ENCODE assay signal across 10 cellular contexts in genomic region chr11:76339217-76339616, GRCh38. TPM values are rescaled to one million over a fixed set of nuclear protein-coding genes. Genes with fewer than 3 reads are reported as not detected.
DNase-seq lines count a peak whose midpoint lies in the region; ATAC-seq, FAIRE-seq and TF ChIP-seq lines count a peak whose summit lies in the region.
"Had no signal": no experiment of that assay in that cellular context is flagged by ENCODE, and none has a peak within 500 bp of the region (broad histone marks: within the 10 kb centered on the region; RNA-seq: fewer than 3 reads in every experiment).

No MANE protein-coding gene starts in this region.

- H3K36me3 ChIP-seq in MG63, result no peaks in the 10 kb centered on the region

- no peaks in the 10 kb centered on the region for H3K27me3 Mint-ChIP-seq in activated CD4-positive, alpha-beta memory T cell treated with anti-CD3 and anti-CD28 coated beads, Interleukin-2, amount 10 ng/mL, durations not matched to agents 7 days and 5 days
- no peaks in the 10 kb centered on the region for H3K27me3 Mint-ChIP-seq in MCF 10A (ENCODE audit: insufficient read depth, unreplicated experiment)
- H3K27me3 Mint-ChIP-seq: stimulated activated naive CD8-positive, alpha-beta T cell treated with anti-CD3 and anti-CD28 coated beads, Interleukin-15, amount 100 ng/mL, for 72 hours had no signal

- peaks cover 8% of the 10 kb centered on the region for H3K36me3 Mint-ChIP-seq in activated CD4-positive, alpha-beta memory T cell treated with anti-CD3 and anti-CD28 coated beads, Interleukin-2, amount 10 ng/mL, durations not matched to agents 7 days and 5 days (ENCODE audit: low read depth)
- H3K36me3 Mint-ChIP-seq in MCF 10A (ENCODE audit: insufficient read depth, unreplicated experiment), result peaks cover 7% of the 10 kb centered on the region

- BruUV-seq in MCF 10A (replicated peaks; lab: Mats Ljungman, UMichigan), result no TSS peak

- CTCF ChIA-PET in activated CD4-positive, alpha-beta memory T cell treated with anti-CD3 and anti-CD28 coated beads, Interleukin-2, amount 10 ng/mL, durations not matched to agents 7 days and 5 days (lab: Charles Lee), result interaction anchor here (0.7 to 1.3 kb wide), 2 partner anchors 27 to 341 kb away, joined by 3 read pairs; no protein-coding TSS in a partner anchor
- CTCF ChIA-PET in MCF 10A (lab: Yijun Ruan, JAX), result no interaction called here

- H3K4me3 Mint-ChIP-seq in activated CD4-positive, alpha-beta memory T cell treated with anti-CD3 and anti-CD28 coated beads, Interleukin-2, amount 10 ng/mL, durations not matched to agents 7 days and 5 days, result no peak overlapping the region
- H3K4me3 Mint-ChIP-seq in MCF 10A (ENCODE audit: unreplicated experiment), result no peak overlapping the region
- H3K4me3 Mint-ChIP-seq: stimulated activated naive CD8-positive, alpha-beta T cell treated with anti-CD3 and anti-CD28 coated beads, Interleukin-15, amount 100 ng/mL, for 72 hours had no signal

- no peak for TF ChIP-seq POLR2A in GM12891 (IDR thresholded peaks at IDR 0.05; ENCODE audit: low read depth, low read length)

- no peak overlapping the region for H3K4me3 ChIP-seq in MG63

- peak overlapping the region; percentile 56 for H3K27ac Mint-ChIP-seq in activated CD4-positive, alpha-beta memory T cell treated with anti-CD3 and anti-CD28 coated beads, Interleukin-2, amount 10 ng/mL, durations not matched to agents 7 days and 5 days
- no peak overlapping the region for H3K27ac Mint-ChIP-seq in MCF 10A (ENCODE audit: low read depth, unreplicated experiment)
- H3K27ac Mint-ChIP-seq: stimulated activated naive CD8-positive, alpha-beta T cell treated with anti-CD3 and anti-CD28 coated beads, Interleukin-15, amount 100 ng/mL, for 72 hours had no signal

- no peak for DNase-seq in GM12891 (ENCODE audit: insufficient read length, low spot score)
- DNase-seq in activated CD4-positive, alpha-beta memory T cell treated with anti-CD3 and anti-CD28 coated beads, Interleukin-2, amount 10 ng/mL, durations not matched to agents 7 days and 5 days, result no peak
- peak; percentile 71 for DNase-seq in left ventricle myocardium superior
- peak; percentile 67 for DNase-seq in stromal cell of bone marrow (ENCODE audit: low read depth)
- DNase-seq in MG63, result no peak
- DNase-seq in H4 (ENCODE audit: low spot score), result no peak
- no peak for DNase-seq in NCI-H345 (lab: John Stamatoyannopoulos, UW)
- DNase-seq in MCF 10A (ENCODE audit: unreplicated experiment), result no peak
- DNase-seq: stimulated activated naive CD8-positive, alpha-beta T cell treated with anti-CD3 and anti-CD28 coated beads, Interleukin-15, amount 100 ng/mL, for 72 hours; T1000 had no signal

- peaks cover 16% of the 10 kb centered on the region for H3K9me3 Mint-ChIP-seq in activated CD4-positive, alpha-beta memory T cell treated with anti-CD3 and anti-CD28 coated beads, Interleukin-2, amount 10 ng/mL, durations not matched to agents 7 days and 5 days
- H3K9me3 Mint-ChIP-seq in MCF 10A (ENCODE audit: unreplicated experiment), result peaks cover 10% of the 10 kb centered on the region

- POLR2A ChIA-PET in activated CD4-positive, alpha-beta memory T cell treated with anti-CD3 and anti-CD28 coated beads, Interleukin-2, amount 10 ng/mL, durations not matched to agents 7 days and 5 days (lab: Charles Lee), result interaction anchor here (0.8 kb wide), 1 partner anchor 14 kb away, joined by 3 read pairs; no protein-coding TSS in a partner anchor
- POLR2A ChIA-PET in MCF 10A (lab: Yijun Ruan, JAX), result no interaction called here

- no peaks in the 10 kb centered on the region; the same call in 1 of the 2 replicates for H3K9me3 ChIP-seq in MG63

- no peaks in the 10 kb centered on the region for H3K27me3 ChIP-seq in MG63

- peaks cover 28% of the 10 kb centered on the region for H3K4me1 Mint-ChIP-seq in activated CD4-positive, alpha-beta memory T cell treated with anti-CD3 and anti-CD28 coated beads, Interleukin-2, amount 10 ng/mL, durations not matched to agents 7 days and 5 days
- H3K4me1 Mint-ChIP-seq in MCF 10A (ENCODE audit: insufficient read depth, unreplicated experiment), result no peaks in the 10 kb centered on the region

- TF ChIP-seq CTCF in MCF 10A (IDR thresholded peaks at IDR 0.05; ENCODE audit: unreplicated experiment), result no peak

- no peak for FAIRE-seq in GM12891 (lab: Jason Lieb, UNC)

- intact Hi-C loops in left ventricle myocardium superior (cut with micrococcal nuclease) (no loop called here), MCF 10A (cut with micrococcal nuclease) (no loop called here)

- ATAC-seq in left ventricle myocardium superior, result peak; percentile 97
- ATAC-seq: stimulated activated naive CD8-positive, alpha-beta T cell treated with anti-CD3 and anti-CD28 coated beads, Interleukin-15, amount 100 ng/mL, for 72 hours had no signal

TF ChIP-seq in GM12891, 5 proteins besides CTCF, POLR2A, EP300 and RAD21:
- TF ChIP-seq PAX5 (IDR thresholded peaks at IDR 0.05; ENCODE audit: insufficient read depth, low read length, severe bottlenecking) (no peak), SPI1 (IDR thresholded peaks at IDR 0.05; ENCODE audit: low read depth, low read length) (peak; percentile 74), POU2F2 (IDR thresholded peaks at IDR 0.05; ENCODE audit: low read depth, low read length) (no peak)

RNA-seq across cellular contexts. Expression of gene THAP12, which starts 41.7 kb away (rescaled TPM):
- 7.5 TPM for polyA plus RNA-seq in GM12891 (2012; ENCODE audit: low read depth, missing spikeins)
- 10 to 100 TPM; 51.1 to 52.9 TPM for total RNA-seq in activated CD4-positive, alpha-beta memory T cell treated with anti-CD3 and anti-CD28 coated beads, Interleukin-2, amount 10 ng/mL, durations not matched to agents 7 days and 5 days
- 19.0 TPM for total RNA-seq in left ventricle myocardium superior
- total RNA-seq in MG63 (2014; rRNA removed; shearing (Covaris generic); ENCODE audit: low replicate concordance), result 53.6 and 137 TPM in 2 replicates
- 56.1 and 60.0 TPM in 2 replicates for total RNA-seq in H4 (2014; rRNA removed; shearing (Covaris generic))
- total RNA-seq in MCF 10A (2022), result 49.3 and 52.5 TPM in 2 replicates

RNA-seq across cellular contexts. Expression of gene GVQW3, which starts 41.9 kb away (rescaled TPM):
- polyA plus RNA-seq in GM12891 (2012; ENCODE audit: low read depth, missing spikeins), result 0.30 TPM
- total RNA-seq in activated CD4-positive, alpha-beta memory T cell treated with anti-CD3 and anti-CD28 coated beads, Interleukin-2, amount 10 ng/mL, durations not matched to agents 7 days and 5 days, result 1 to 10 TPM; 2.8 to 3.7 TPM
- 2.3 TPM for total RNA-seq in left ventricle myocardium superior
- 0.54 and 1.0 TPM in 2 replicates for total RNA-seq in MG63 (2014; rRNA removed; shearing (Covaris generic); ENCODE audit: low replicate concordance)
- 0.08 and 1.2 TPM in 2 replicates for total RNA-seq in H4 (2014; rRNA removed; shearing (Covaris generic))
- total RNA-seq in MCF 10A (2022), result 1.5 and 1.6 TPM in 2 replicates

Comparison
In these comparisons a context has a peak if more than half of its experiments do, and no peak if none do; other contexts are left out.
1. DNase-seq: peak in left ventricle myocardium superior (single experiment) and stromal cell of bone marrow (single experiment); none in GM12891 (single experiment), activated CD4-positive, alpha-beta memory T cell treated with anti-CD3 and anti-CD28 coated beads, Interleukin-2, amount 10 ng/mL, durations not matched to agents 7 days and 5 days (single experiment), MG63 (single experiment), H4 (single experiment), NCI-H345 (single experiment) and MCF 10A (single experiment).